9 cellular contexts compared by ENCODE assay signal in genomic region chr12:118188690-118189371, GRCh38. TPM values are rescaled to one million over a fixed set of nuclear protein-coding genes. Genes with fewer than 3 reads are reported as not detected.
DNase-seq lines count a peak whose midpoint lies in the region; ATAC-seq, FAIRE-seq and TF ChIP-seq lines count a peak whose summit lies in the region.
"Had no signal": no experiment of that assay in that cellular context is flagged by ENCODE, and none has a peak within 500 bp of the region (broad histone marks: within the 10 kb centered on the region; RNA-seq: fewer than 3 reads in every experiment).

No MANE protein-coding gene starts in this region.

- no peak for FAIRE-seq in K562 (lab: Jason Lieb, UNC)

- no peak overlapping the region for H3K4me2 ChIP-seq in K562 (ENCODE audit: insufficient read depth, low read length)
- peak overlapping the region; percentile 92 for H3K4me2 ChIP-seq in skeletal muscle satellite cell (ENCODE audit: low read length)

- 0 out of 4 replicates have a peak overlapping the region, but pooled peaks of 1 of the 2 experiments have one; percentile 46 for H3K9ac ChIP-seq in K562 (ENCODE audit: insufficient read depth in 1 of 2, low read depth in 2 of 2, low read length in 2 of 2)
- peak overlapping the region; percentile 85 for H3K9ac ChIP-seq in skeletal muscle satellite cell (ENCODE audit: low read depth, low read length)

- H3K4me1 ChIP-seq in K562 (replicated peaks in 1 of 2; ENCODE audit: control insufficient read depth in 2 of 2, insufficient read depth in 2 of 2, low read length in 2 of 2) = peaks cover 0 to 10% of the 10 kb centered on the region in 2 experiments; a peak in 3 of 5 replicates
- peaks cover 35% of the 10 kb centered on the region for H3K4me1 ChIP-seq in skeletal muscle satellite cell (ENCODE audit: control insufficient read depth, insufficient read depth, low read length)

- DNase-seq in MV-4-11 (lab: John Stamatoyannopoulos, UW) (peak; percentile 16), K562 (ENCODE audit: extremely low read depth in 1 of 4, low spot score in 3 of 4) (no peak), hippocampal formation (lab: John Stamatoyannopoulos, UW) (peak; percentile 38 to 72), HuH-7.5 (ENCODE audit: low spot score) (no peak), GM19240 (ENCODE audit: insufficient read length, low spot score) (no peak)

- CTCF ChIA-PET in K562 (lab: Yijun Ruan, JAX; ENCODE audit: low intra/inter-chr PET ratio) = no interaction called here

- H3K9me3 ChIP-seq in K562 (replicated peaks; ENCODE audit: control insufficient read depth, insufficient read depth, low read depth, low read length) (no peaks in the 10 kb centered on the region), skeletal muscle satellite cell (replicated peaks; ENCODE audit: low read length) (no peaks in the 10 kb centered on the region)

- POLR2A ChIA-PET in K562 (lab: Yijun Ruan, JAX) = no interaction called here

- H3K4me3 ChIP-seq in K562 = no peak overlapping the region
- H3K4me3 ChIP-seq in skeletal muscle satellite cell (ENCODE audit: low read length) = peak overlapping the region; percentile 67

- 81% methylated on average over 10 of the region's 10 CpGs for WGBS in K562 (ENCODE audit: insufficient coverage, low coverage, missing lambda C conversion rate)

- in situ Hi-C loops in K562 (cut with MboI) = loop anchor here (25.0 kb wide), 1 partner anchor 173 kb away; the partner anchor contains the start of gene TAOK3

- intact Hi-C loops in K562 (cut with micrococcal nuclease) = loop anchor here (10.0 kb wide), 1 partner anchor 314 kb away; no protein-coding TSS in a partner anchor

- ATAC-seq in K562 = peak; percentile 39; the same call in 2 of the 3 replicates
- ATAC-seq in GM21528 (IDR thresholded peaks at IDR 0.05; ENCODE audit: low FRiP score, unreplicated experiment) = no peak
- no peak for ATAC-seq in GM21447 (IDR thresholded peaks at IDR 0.05; ENCODE audit: unreplicated experiment)

- H3K27ac ChIP-seq in K562 (ENCODE audit: extremely low read depth, low read depth, low read length) = no peak overlapping the region; the same call in 2 of the 3 replicates
- H3K27ac ChIP-seq: HL-60 had no signal

- no peak for TF ChIP-seq EP300 in K562 (IDR thresholded peaks at IDR 0.05; ENCODE audit: low read length)

- H2AFZ ChIP-seq in K562 (ENCODE audit: low read depth, low read length) = no peak overlapping the region

- H3K27me3 ChIP-seq in K562 (ENCODE audit: control insufficient read depth in 2 of 2, insufficient read depth in 2 of 2, low read length in 2 of 2) (no peaks in the 10 kb centered on the region), skeletal muscle satellite cell (ENCODE audit: control insufficient read depth, insufficient read depth, low read length) (no peaks in the 10 kb centered on the region)

- TF ChIP-seq POLR2A in K562 (conservative IDR thresholded peaks at IDR 0.05) = no peak

- no peak for TF ChIP-seq CTCF in K562 (IDR thresholded peaks at IDR 0.05 in 2 of 3, conservative IDR thresholded peaks at IDR 0.05 in 1 of 3; ENCODE audit: insufficient read depth in 2 of 3, low read depth in 1 of 3, low read length in 3 of 3)

- H4K20me1 ChIP-seq in K562 (replicated peaks; ENCODE audit: control insufficient read depth, insufficient read depth, low read length) = no peaks in the 10 kb centered on the region

- H3K9me1 ChIP-seq in K562 (ENCODE audit: control insufficient read depth, insufficient read depth, low read length) = no peaks in the 10 kb centered on the region

- BruUV-seq in K562 (replicated peaks; lab: Mats Ljungman, UMichigan) = no TSS peak

- H3K36me3 ChIP-seq in K562 (ENCODE audit: control insufficient read depth, insufficient read depth, low read length) (peaks cover 34% of the 10 kb centered on the region; the same call in 1 of the 3 replicates), skeletal muscle satellite cell (ENCODE audit: insufficient read depth, low read length) (no peaks in the 10 kb centered on the region)

- no peak for TF ChIP-seq RAD21 in K562 (CRISPR knock-in tag; conservative IDR thresholded peaks at IDR 0.05 in 1 of 2, IDR thresholded peaks at IDR 0.05 in 1 of 2)

- no peaks in the 10 kb centered on the region for H3K79me2 ChIP-seq in K562 (ENCODE audit: control insufficient read depth, insufficient read depth, low read length)

TF ChIP-seq in K562, 482 proteins besides CTCF, POLR2A, EP300 and RAD21:
- TF ChIP-seq ZNF766 (CRISPR knock-in tag; conservative IDR thresholded peaks at IDR 0.05) (no peak), ZNF12 (CRISPR knock-in tag; IDR thresholded peaks at IDR 0.05) (no peak), DMBX1 (CRISPR knock-in tag; IDR thresholded peaks at IDR 0.05; ENCODE audit: borderline replicate concordance) (no peak), TSC22D4 (tag; IDR thresholded peaks at IDR 0.05) (no peak), ZFP36 (IDR thresholded peaks at IDR 0.05; ENCODE audit: low read depth, low read length, partially characterized antibody) (no peak), SP1 (CRISPR knock-in tag; IDR thresholded peaks at IDR 0.05) (no peak), JUND (IDR thresholded peaks at IDR 0.05; ENCODE audit: borderline replicate concordance, low read depth, low read length) (no peak), JUND (tag; IDR thresholded peaks at IDR 0.05; ENCODE audit: borderline replicate concordance, low read depth, low read length) (peak; percentile 58; the same call in 1 of the 3 replicates), SPI1 (IDR thresholded peaks at IDR 0.05; ENCODE audit: borderline replicate concordance, low read depth, low read length) (peak; percentile 60), SNIP1 (IDR thresholded peaks at IDR 0.05; ENCODE audit: low read depth) (no peak), ATF7 (IDR thresholded peaks at IDR 0.05) (peak; percentile 39; the same call in 1 of the 2 replicates), CBFA2T3 (IDR thresholded peaks at IDR 0.05) (no peak)
- TF ChIP-seq, protein P1, sequence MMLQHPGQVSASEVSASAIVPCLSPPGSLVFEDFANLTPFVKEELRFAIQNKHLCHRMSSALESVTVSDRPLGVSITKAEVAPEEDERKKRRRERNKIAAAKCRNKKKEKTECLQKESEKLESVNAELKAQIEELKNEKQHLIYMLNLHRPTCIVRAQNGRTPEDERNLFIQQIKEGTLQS (IDR thresholded peaks at IDR 0.05) = peak; percentile 86
- TF ChIP-seq, protein P1 (CRISPR knock-in tag; conservative IDR thresholded peaks at IDR 0.05) = no peak
- TF ChIP-seq, protein P2, sequence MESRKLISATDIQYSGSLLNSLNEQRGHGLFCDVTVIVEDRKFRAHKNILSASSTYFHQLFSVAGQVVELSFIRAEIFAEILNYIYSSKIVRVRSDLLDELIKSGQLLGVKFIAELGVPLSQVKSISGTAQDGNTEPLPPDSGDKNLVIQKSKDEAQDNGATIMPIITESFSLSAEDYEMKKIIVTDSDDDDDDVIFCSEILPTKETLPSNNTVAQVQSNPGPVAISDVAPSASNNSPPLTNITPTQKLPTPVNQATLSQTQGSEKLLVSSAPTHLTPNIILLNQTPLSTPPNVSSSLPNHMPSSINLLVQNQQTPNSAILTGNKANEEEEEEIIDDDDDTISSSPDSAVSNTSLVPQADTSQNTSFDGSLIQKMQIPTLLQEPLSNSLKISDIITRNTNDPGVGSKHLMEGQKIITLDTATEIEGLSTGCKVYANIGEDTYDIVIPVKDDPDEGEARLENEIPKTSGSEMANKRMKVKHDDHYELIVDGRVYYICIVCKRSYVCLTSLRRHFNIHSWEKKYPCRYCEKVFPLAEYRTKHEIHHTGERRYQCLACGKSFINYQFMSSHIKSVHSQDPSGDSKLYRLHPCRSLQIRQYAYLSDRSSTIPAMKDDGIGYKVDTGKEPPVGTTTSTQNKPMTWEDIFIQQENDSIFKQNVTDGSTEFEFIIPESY (CRISPR knock-in tag; IDR thresholded peaks at IDR 0.05) = peak; percentile 65
TF ChIP-seq in K562: peak in this region for 5.

RNA-seq across cellular contexts. Expression of gene PEBP1, which starts 52.9 kb away (rescaled TPM):
- total RNA-seq in K562 (2011; cell fraction: chromatin; rRNA removed; ENCODE audit: low replicate concordance) = 8.8 and 16.1 TPM in 2 replicates
- total RNA-seq in K562 (2011; cell fraction: nucleolus; rRNA removed) = 20.7 and 23.2 TPM in 2 replicates
- 17.1 and 23.0 TPM in 2 replicates for total RNA-seq in K562 (2011; cell fraction: nucleoplasm; rRNA removed)
- 203 and 259 TPM in 2 replicates for total RNA-seq in K562 (2014; rRNA removed)
- total RNA-seq in K562 (2014; rRNA removed; fragmentation: Illumina TruSeq; extraction: Trizol) = 141 and 146 TPM in 2 replicates
- total RNA-seq in K562 (2015; rRNA removed; fragmentation: Illumina TruSeq; extraction: Trizol) = 194 and 202 TPM in 2 replicates
- 183 and 186 TPM in 2 replicates for total RNA-seq in K562 (2021)
- polyA plus RNA-seq in K562 (2011; rRNA removed) = 112 and 145 TPM in 2 replicates
- polyA plus RNA-seq in K562 (2011; cell fraction: cytosol; rRNA removed) = 179 and 230 TPM in 2 replicates
- polyA plus RNA-seq in K562 (2011; cell fraction: nucleus; rRNA removed) = 62.5 and 85.5 TPM in 2 replicates
- 95.4 and 146 TPM in 2 replicates for polyA plus RNA-seq in K562 (2012)
- polyA plus RNA-seq in K562 (2014; fragmentation: Illumina TruSeq; extraction: Trizol) = 206 and 207 TPM in 2 replicates
- 100 to 1,000 TPM in 1 of 2 experiments, 10 to 100 TPM in 1; 77.3 to 113 TPM for polyA plus RNA-seq in K562 (2014; fragmentation: Nextera tagmentation; extraction: Ambion mirVana)
- polyA plus RNA-seq in K562 (2014; rRNA removed) = 153 and 160 TPM in 2 replicates
- polyA minus RNA-seq in K562 (2011; rRNA and poly(A)+ RNA removed) = 67.6 and 77.2 TPM in 2 replicates
- polyA minus RNA-seq in K562 (2011; cell fraction: cytosol; rRNA and poly(A)+ RNA removed) = 65.7 and 86.5 TPM in 2 replicates
- polyA minus RNA-seq in K562 (2011; cell fraction: nucleus; rRNA and poly(A)+ RNA removed) = 8.2 and 15.0 TPM in 2 replicates
- total RNA-seq in skeletal muscle satellite cell (2012; rRNA removed) = 109 and 111 TPM in 2 replicates

Comparison
In these comparisons a context has a peak if more than half of its experiments do, and no peak if none do; other contexts are left out.
1. DNase-seq: peak in MV-4-11 (single experiment) and hippocampal formation (2 of 2); none in K562 (0 of 4), HuH-7.5 (single experiment) and GM19240 (single experiment).